In the genomic region with DNA sequence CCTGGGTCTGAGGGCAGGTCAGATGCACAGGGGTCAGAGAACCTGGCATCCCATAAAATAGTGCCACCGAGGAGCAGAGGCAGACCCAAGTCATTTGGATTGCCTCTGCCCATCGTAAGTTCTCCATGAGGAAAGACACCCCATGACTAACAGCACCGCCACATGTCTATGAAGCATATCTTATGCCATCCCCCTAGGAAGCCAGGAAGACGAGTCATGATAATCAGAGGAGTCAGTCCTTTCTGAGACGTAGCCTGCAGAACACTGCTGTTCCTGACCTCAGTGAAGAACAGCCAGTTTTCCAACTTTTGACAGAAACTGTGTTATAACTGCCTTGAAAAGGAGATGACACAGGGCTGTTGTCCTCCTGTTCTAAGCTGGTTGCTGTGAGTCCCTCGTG, we compare ENCODE assay signal across 18 cellular contexts. TPM values are rescaled to one million over a fixed set of nuclear protein-coding genes. Genes with fewer than 3 reads are reported as not detected.
DNase-seq lines count a peak whose midpoint lies in the region; TF ChIP-seq lines count a peak whose summit lies in the region.
"Had no signal": no experiment of that assay in that cellular context is flagged by ENCODE, and none has a peak within 500 bp of the region (broad histone marks: within the 10 kb centered on the region; RNA-seq: fewer than 3 reads in every experiment).

No MANE protein-coding gene starts in this region.

- no peak for TF ChIP-seq CTCF in RWPE1 (conservative IDR thresholded peaks at IDR 0.05; ENCODE audit: low read depth)
- no peak for TF ChIP-seq CTCF in uterus (IDR thresholded peaks at IDR 0.05)

- H3K9me3 Mint-ChIP-seq in activated CD4-positive, alpha-beta memory T cell treated with anti-CD3 and anti-CD28 coated beads for 36 hours, result no peaks in the 10 kb centered on the region
- H3K9me3 Mint-ChIP-seq: nephron; stimulated activated naive CD8-positive, alpha-beta T cell treated with anti-CD3 and anti-CD28 coated beads, Interleukin-15, amount 100 ng/mL, for 72 hours had no signal

- no peak for TF ChIP-seq POLR2A in uterus (IDR thresholded peaks at IDR 0.05)

- no peak overlapping the region for H3K4me3 Mint-ChIP-seq in activated CD4-positive, alpha-beta memory T cell treated with anti-CD3 and anti-CD28 coated beads for 36 hours
- H3K4me3 Mint-ChIP-seq: activated CD8-positive, alpha-beta memory T cell treated with anti-CD3 and anti-CD28 coated beads, Interleukin-2, amount 10 ng/mL, durations not matched to agents 7 days and 5 days; nephron; stimulated activated naive CD8-positive, alpha-beta T cell treated with anti-CD3 and anti-CD28 coated beads, Interleukin-15, amount 100 ng/mL, for 72 hours had no signal

- peak overlapping the region; percentile 39 for H3K9ac ChIP-seq in skeletal muscle satellite cell (ENCODE audit: low read depth, low read length)

- H3K27me3 ChIP-seq in skeletal muscle satellite cell (ENCODE audit: control insufficient read depth, insufficient read depth, low read length) (no peaks in the 10 kb centered on the region), uterus (no peaks in the 10 kb centered on the region)
- H3K27me3 ChIP-seq: SJSA1 had no signal

- CTCF ChIA-PET in RWPE1 (lab: Yijun Ruan, JAX), result no interaction called here
- CTCF ChIA-PET in activated CD4-positive, alpha-beta memory T cell treated with anti-CD3 and anti-CD28 coated beads for 36 hours (lab: Charles Lee), result no interaction called here

- POLR2A ChIA-PET in RWPE1 (lab: Yijun Ruan, JAX; ENCODE audit: low non-redundant PET), result no interaction called here
- POLR2A ChIA-PET in activated CD4-positive, alpha-beta memory T cell treated with anti-CD3 and anti-CD28 coated beads for 36 hours (lab: Charles Lee), result no interaction called here

- H3K9me3 ChIP-seq in skeletal muscle satellite cell (replicated peaks; ENCODE audit: low read length) (no peaks in the 10 kb centered on the region), uterus (no peaks in the 10 kb centered on the region)
- H3K9me3 ChIP-seq: SJSA1 had no signal

- H3K4me2 ChIP-seq in skeletal muscle satellite cell (ENCODE audit: low read length), result peak overlapping the region; percentile 32

- peaks cover 4% of the 10 kb centered on the region for H3K36me3 ChIP-seq in skeletal muscle satellite cell (ENCODE audit: insufficient read depth, low read length)
- no peaks in the 10 kb centered on the region for H3K36me3 ChIP-seq in uterus

- H3K27me3 Mint-ChIP-seq in activated CD4-positive, alpha-beta memory T cell treated with anti-CD3 and anti-CD28 coated beads for 36 hours, result peaks cover 5% of the 10 kb centered on the region
- H3K27me3 Mint-ChIP-seq: activated CD8-positive, alpha-beta memory T cell treated with anti-CD3 and anti-CD28 coated beads, Interleukin-2, amount 10 ng/mL, durations not matched to agents 7 days and 5 days; stimulated activated naive CD8-positive, alpha-beta T cell treated with anti-CD3 and anti-CD28 coated beads, Interleukin-15, amount 100 ng/mL, for 72 hours had no signal

- H3K4me3 ChIP-seq in skeletal muscle satellite cell (ENCODE audit: low read length) (no peak overlapping the region), uterus (no peak overlapping the region)
- H3K4me3 ChIP-seq: coronary artery, SJSA1 had no signal

- intact Hi-C loops in uterus (cut with DNase I; ENCODE audit: low total_unique reads), result no loop called here
- intact Hi-C loops in activated CD4-positive, alpha-beta memory T cell treated with anti-CD3 and anti-CD28 coated beads for 36 hours (cut with micrococcal nuclease), result no loop called here

- DNase-seq in H4 (ENCODE audit: low spot score), result peak; percentile 14
- peak; percentile 45 for DNase-seq in RWPE1 (ENCODE audit: low spot score)
- DNase-seq in fibroblast of gingiva (ENCODE audit: low read depth), result peak; percentile 46
- no peak for DNase-seq in uterus
- no peak for DNase-seq in globus pallidus (ENCODE audit: low spot score)
- no peak for DNase-seq in activated CD4-positive, alpha-beta memory T cell treated with anti-CD3 and anti-CD28 coated beads for 36 hours
- DNase-seq: activated CD8-positive, alpha-beta memory T cell treated with anti-CD3 and anti-CD28 coated beads, Interleukin-2, amount 10 ng/mL, durations not matched to agents 7 days and 5 days; activated naive CD4-positive, alpha-beta T cell treated with anti-CD3 and anti-CD28 coated beads, Interleukin-2, amount 50 U/mL, for 16 hours; COR-L47; left ventricle myocardium superior; NCI-H187; NCI-H82; right cardiac atrium; stimulated activated naive CD8-positive, alpha-beta T cell treated with anti-CD3 and anti-CD28 coated beads, Interleukin-15, amount 100 ng/mL, for 72 hours had no signal

- H3K36me3 Mint-ChIP-seq in activated CD4-positive, alpha-beta memory T cell treated with anti-CD3 and anti-CD28 coated beads for 36 hours, result no peaks in the 10 kb centered on the region
- H3K36me3 Mint-ChIP-seq: activated CD8-positive, alpha-beta memory T cell treated with anti-CD3 and anti-CD28 coated beads, Interleukin-2, amount 10 ng/mL, durations not matched to agents 7 days and 5 days had no signal

- H3K4me1 Mint-ChIP-seq in activated CD4-positive, alpha-beta memory T cell treated with anti-CD3 and anti-CD28 coated beads for 36 hours (ENCODE audit: low read depth), result no peaks in the 10 kb centered on the region
- H3K4me1 Mint-ChIP-seq: stimulated activated naive CD8-positive, alpha-beta T cell treated with anti-CD3 and anti-CD28 coated beads, Interleukin-15, amount 100 ng/mL, for 72 hours had no signal

- no peak overlapping the region for H3K27ac Mint-ChIP-seq in activated CD4-positive, alpha-beta memory T cell treated with anti-CD3 and anti-CD28 coated beads for 36 hours
- H3K27ac Mint-ChIP-seq: activated CD8-positive, alpha-beta memory T cell treated with anti-CD3 and anti-CD28 coated beads, Interleukin-2, amount 10 ng/mL, durations not matched to agents 7 days and 5 days; nephron; stimulated activated naive CD8-positive, alpha-beta T cell treated with anti-CD3 and anti-CD28 coated beads, Interleukin-15, amount 100 ng/mL, for 72 hours had no signal

- H3K27ac ChIP-seq in RWPE1 (no peak overlapping the region), uterus (no peak overlapping the region)
- H3K27ac ChIP-seq: coronary artery, SJSA1 had no signal

- H3K4me1 ChIP-seq in skeletal muscle satellite cell (ENCODE audit: control insufficient read depth, insufficient read depth, low read length) (peaks cover 48% of the 10 kb centered on the region), uterus (no peaks in the 10 kb centered on the region)

RNA-seq across cellular contexts. Expression of gene INSYN2A, which starts 51.2 kb away (rescaled TPM):
- 0.02 TPM in 1 of 2 replicates, not detected in the other for total RNA-seq in H4 (2014; rRNA removed; shearing (Covaris generic))
- total RNA-seq in skeletal muscle satellite cell (2012; rRNA removed), result 0.66 and 1.5 TPM in 2 replicates
- under 1 TPM in 2 of 4 donors, not detected in 2; 0.18 to 0.48 TPM for total RNA-seq in uterus
- not detected for total RNA-seq in activated CD4-positive, alpha-beta memory T cell treated with anti-CD3 and anti-CD28 coated beads for 36 hours
- total RNA-seq: activated CD8-positive, alpha-beta memory T cell treated with anti-CD3 and anti-CD28 coated beads, Interleukin-2, amount 10 ng/mL, durations not matched to agents 7 days and 5 days; left ventricle myocardium superior; right cardiac atrium; SJSA1 had no signal

Comparison
In these comparisons a context has a peak if more than half of its experiments do, and no peak if none do; other contexts are left out.
1. DNase-seq: peak in H4 (single experiment), RWPE1 (single experiment) and fibroblast of gingiva (single experiment); none in uterus (0 of 2), globus pallidus (single experiment) and activated CD4-positive, alpha-beta memory T cell treated with anti-CD3 and anti-CD28 coated beads for 36 hours (single experiment).